ENCODE assay signal across 34 cellular contexts in the genomic region with DNA sequence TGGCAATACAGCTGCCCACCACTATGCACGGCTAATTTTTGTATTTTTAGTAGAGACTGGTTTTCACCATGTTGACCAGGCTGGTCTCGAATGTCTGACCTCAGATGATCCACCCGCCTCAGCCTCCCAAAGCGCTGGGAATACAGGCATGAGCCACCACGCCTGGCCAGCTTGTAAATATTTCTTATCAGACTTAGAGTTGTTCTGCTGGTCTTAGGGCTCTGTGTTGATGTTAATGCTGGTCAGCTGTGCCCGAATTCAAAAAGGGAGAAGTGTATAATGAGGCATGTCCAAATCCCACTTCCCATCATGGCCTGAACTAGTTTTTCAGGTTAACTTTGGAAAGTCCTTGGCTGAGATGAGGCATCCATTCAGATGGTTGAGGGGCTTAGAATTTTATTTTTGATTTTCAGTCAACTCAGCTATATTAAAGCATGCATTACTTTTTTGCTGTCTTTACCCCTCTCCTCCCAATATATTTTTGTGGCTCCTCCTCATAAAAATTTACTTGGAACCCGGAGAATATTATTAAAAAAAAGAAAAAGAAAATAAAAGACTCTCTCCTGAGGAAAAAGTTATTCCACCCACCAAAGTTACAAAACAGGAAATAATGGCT.
"Had no signal": no experiment of that assay in that cellular context is flagged by ENCODE, and none has a peak within 500 bp of the region (broad histone marks: within the 10 kb centered on the region; RNA-seq: fewer than 3 reads in every experiment).

No MANE protein-coding gene starts in this region.

- H3K27ac ChIP-seq: adrenal gland, body of pancreas, esophagus muscularis mucosa, gastroesophageal sphincter, heart right ventricle had no signal

- H3K36me3 ChIP-seq: adrenal gland, esophagus muscularis mucosa, gastroesophageal sphincter, heart right ventricle had no signal

- ATAC-seq: activated CD4-positive, alpha-beta T cell treated with anti-CD3 and anti-CD28 coated beads for 36 hours; activated CD8-positive, alpha-beta memory T cell treated with anti-CD3 and anti-CD28 coated beads, Interleukin-2, amount 10 ng/mL, durations not matched to agents 7 days and 5 days; activated CD8-positive, alpha-beta T cell treated with anti-CD3 and anti-CD28 coated beads, Interleukin-2, amount 10 ng/mL, durations not matched to agents 7 days and 5 days; activated naive CD8-positive, alpha-beta T cell treated with anti-CD3 and anti-CD28 coated beads, Interleukin-2, amount 50 U/mL, for 24 hours; body of pancreas; effector memory CD8-positive, alpha-beta T cell; gastroesophageal sphincter; heart right ventricle had no signal

- DNase-seq: activated CD4-positive, alpha-beta memory T cell treated with anti-CD3 and anti-CD28 coated beads for 36 hours; activated CD4-positive, alpha-beta T cell treated with anti-CD3 and anti-CD28 coated beads for 36 hours; activated CD4-positive, alpha-beta T cell treated with anti-CD3 and anti-CD28 coated beads, Interleukin-2, amount 10 ng/mL, durations not matched to agents 24 days and 14 days; activated CD4-positive, CD25-positive, alpha-beta regulatory T cell; activated CD4-positive, CD25-positive, alpha-beta regulatory T cell treated with anti-CD3 and anti-CD28 coated beads, Interleukin-2, amount 50 U/mL, for 72 hours; activated CD8-positive, alpha-beta memory T cell treated with anti-CD3 and anti-CD28 coated beads, Interleukin-2, amount 10 ng/mL, durations not matched to agents 7 days and 5 days; activated CD8-positive, alpha-beta memory T cell treated with anti-CD3 and anti-CD28 coated beads, Interleukin-2, amount 50 U/mL, for 4 hours; activated CD8-positive, alpha-beta T cell treated with anti-CD3 and anti-CD28 coated beads, Interleukin-2, amount 10 ng/mL, durations not matched to agents 7 days and 5 days; activated effector memory CD4-positive, alpha-beta T cell treated with anti-CD3 and anti-CD28 coated beads, Interleukin-2, amount 50 U/mL, for 16 hours; activated naive CD4-positive, alpha-beta T cell treated with anti-CD3 and anti-CD28 coated beads for 36 hours; activated naive CD8-positive, alpha-beta T cell treated with anti-CD3 and anti-CD28 coated beads for 36 hours; activated naive CD8-positive, alpha-beta T cell treated with anti-CD3 and anti-CD28 coated beads, Interleukin-2, amount 50 U/mL, for 24 hours; activated T-cell treated with anti-CD3 and anti-CD28 coated beads, Interleukin-2, amount 50 U/mL, for 1 hour; activated T-cell treated with anti-CD3 and anti-CD28 coated beads, Interleukin-2, amount 50 U/mL, for 48 hours; adrenal gland; amygdala; aorta; body of pancreas; caudate nucleus; cortex of kidney; dermis blood vessel endothelial cell; effector CD4-positive, alpha-beta T cell; effector memory CD8-positive, alpha-beta T cell; erythroblast; foreskin melanocyte; heart right ventricle; T-helper 9 cell had no signal

- H3K36me3 Mint-ChIP-seq: activated CD4-positive, alpha-beta memory T cell treated with anti-CD3 and anti-CD28 coated beads for 36 hours; activated CD8-positive, alpha-beta memory T cell treated with anti-CD3 and anti-CD28 coated beads, Interleukin-2, amount 10 ng/mL, durations not matched to agents 7 days and 5 days; activated naive CD4-positive, alpha-beta T cell treated with anti-CD3 and anti-CD28 coated beads, Interleukin-2, amount 50 U/mL, for 24 hours; activated naive CD8-positive, alpha-beta T cell treated with anti-CD3 and anti-CD28 coated beads for 36 hours had no signal

- H3K27me3 ChIP-seq: adrenal gland, body of pancreas, esophagus muscularis mucosa, gastroesophageal sphincter, heart right ventricle had no signal

- H3K4me3 ChIP-seq: adrenal gland, body of pancreas, esophagus muscularis mucosa, gastroesophageal sphincter, heart right ventricle had no signal

- H3K27ac Mint-ChIP-seq: activated CD4-positive, alpha-beta memory T cell treated with anti-CD3 and anti-CD28 coated beads for 36 hours; activated CD4-positive, alpha-beta T cell treated with anti-CD3 and anti-CD28 coated beads for 36 hours; activated CD4-positive, alpha-beta T cell treated with anti-CD3 and anti-CD28 coated beads, Interleukin-2, amount 10 ng/mL, durations not matched to agents 24 days and 14 days; activated CD8-positive, alpha-beta memory T cell treated with anti-CD3 and anti-CD28 coated beads, Interleukin-2, amount 10 ng/mL, durations not matched to agents 7 days and 5 days; activated CD8-positive, alpha-beta T cell treated with anti-CD3 and anti-CD28 coated beads, Interleukin-2, amount 10 ng/mL, durations not matched to agents 7 days and 5 days; activated naive CD4-positive, alpha-beta T cell treated with anti-CD3 and anti-CD28 coated beads for 36 hours; activated naive CD4-positive, alpha-beta T cell treated with anti-CD3 and anti-CD28 coated beads, Interleukin-2, amount 50 U/mL, for 24 hours; activated naive CD8-positive, alpha-beta T cell treated with anti-CD3 and anti-CD28 coated beads for 36 hours; activated naive CD8-positive, alpha-beta T cell treated with anti-CD3 and anti-CD28 coated beads, Interleukin-2, amount 50 U/mL, for 24 hours; activated T-helper 1 cell treated with anti-CD3 and anti-CD28 coated beads, Interleukin-12 subunit alpha, Interleukin-12 subunit beta, Interleukin-2, Interleukin-4 antibody, amounts not matched to agents 30 ng/mL and 10 ng/mL and 1 ng/mL, durations not matched to agents 14 hours and 24 hours and 36 hours; activated T-helper 2 cell treated with anti-CD3 and anti-CD28 coated beads, Interferon-gamma antibody, Interleukin-2, Interleukin-4, amounts not matched to agents 10 μg/mL and 5 μg/mL and 100 μg/mL, durations not matched to agents 14 hours and 24 hours and 36 hours; T-helper 1 cell treated with Interleukin-12 subunit alpha and Interleukin-12 subunit beta and Interleukin-4 antibody, amounts not matched to agents 30 μg/mL and 1 μg/mL, for 36 hours had no signal

- H3K9me3 Mint-ChIP-seq: activated CD4-positive, alpha-beta memory T cell treated with anti-CD3 and anti-CD28 coated beads for 36 hours; activated CD4-positive, alpha-beta T cell treated with anti-CD3 and anti-CD28 coated beads, Interleukin-2, amount 10 ng/mL, durations not matched to agents 24 days and 14 days; activated naive CD4-positive, alpha-beta T cell treated with anti-CD3 and anti-CD28 coated beads for 36 hours; activated naive CD4-positive, alpha-beta T cell treated with anti-CD3 and anti-CD28 coated beads, Interleukin-2, amount 50 U/mL, for 24 hours; activated naive CD8-positive, alpha-beta T cell treated with anti-CD3 and anti-CD28 coated beads for 36 hours; activated naive CD8-positive, alpha-beta T cell treated with anti-CD3 and anti-CD28 coated beads, Interleukin-2, amount 50 U/mL, for 24 hours; activated T-helper 1 cell treated with anti-CD3 and anti-CD28 coated beads, Interleukin-12 subunit alpha, Interleukin-12 subunit beta, Interleukin-2, Interleukin-4 antibody, amounts not matched to agents 30 ng/mL and 10 ng/mL and 1 ng/mL, durations not matched to agents 14 hours and 24 hours and 36 hours; activated T-helper 2 cell treated with anti-CD3 and anti-CD28 coated beads, Interferon-gamma antibody, Interleukin-2, Interleukin-4, amounts not matched to agents 10 μg/mL and 5 μg/mL and 100 μg/mL, durations not matched to agents 14 hours and 24 hours and 36 hours; effector memory CD8-positive, alpha-beta T cell; T-helper 1 cell treated with Interleukin-12 subunit alpha and Interleukin-12 subunit beta and Interleukin-4 antibody, amounts not matched to agents 30 μg/mL and 1 μg/mL, for 36 hours had no signal

- H3K4me3 Mint-ChIP-seq: activated CD4-positive, alpha-beta memory T cell treated with anti-CD3 and anti-CD28 coated beads for 36 hours; activated CD4-positive, alpha-beta T cell treated with anti-CD3 and anti-CD28 coated beads for 36 hours; activated CD4-positive, alpha-beta T cell treated with anti-CD3 and anti-CD28 coated beads, Interleukin-2, amount 10 ng/mL, durations not matched to agents 24 days and 14 days; activated CD8-positive, alpha-beta memory T cell treated with anti-CD3 and anti-CD28 coated beads, Interleukin-2, amount 10 ng/mL, durations not matched to agents 7 days and 5 days; activated CD8-positive, alpha-beta T cell treated with anti-CD3 and anti-CD28 coated beads, Interleukin-2, amount 10 ng/mL, durations not matched to agents 7 days and 5 days; activated naive CD4-positive, alpha-beta T cell treated with anti-CD3 and anti-CD28 coated beads for 36 hours; activated naive CD4-positive, alpha-beta T cell treated with anti-CD3 and anti-CD28 coated beads, Interleukin-2, amount 50 U/mL, for 24 hours; activated naive CD8-positive, alpha-beta T cell treated with anti-CD3 and anti-CD28 coated beads for 36 hours; activated naive CD8-positive, alpha-beta T cell treated with anti-CD3 and anti-CD28 coated beads, Interleukin-2, amount 50 U/mL, for 24 hours; activated T-helper 1 cell treated with anti-CD3 and anti-CD28 coated beads, Interleukin-12 subunit alpha, Interleukin-12 subunit beta, Interleukin-2, Interleukin-4 antibody, amounts not matched to agents 30 ng/mL and 10 ng/mL and 1 ng/mL, durations not matched to agents 14 hours and 24 hours and 36 hours; effector memory CD8-positive, alpha-beta T cell; T-helper 1 cell treated with Interleukin-12 subunit alpha and Interleukin-12 subunit beta and Interleukin-4 antibody, amounts not matched to agents 30 μg/mL and 1 μg/mL, for 36 hours had no signal

- H3K9me3 ChIP-seq: adrenal gland, body of pancreas, esophagus muscularis mucosa, gastroesophageal sphincter, heart right ventricle had no signal

- H3K4me1 ChIP-seq: adrenal gland, body of pancreas, gastroesophageal sphincter had no signal

- FAIRE-seq: colon had no signal

- H3K27me3 Mint-ChIP-seq: activated CD4-positive, alpha-beta T cell treated with anti-CD3 and anti-CD28 coated beads for 36 hours; activated naive CD8-positive, alpha-beta T cell treated with anti-CD3 and anti-CD28 coated beads, Interleukin-2, amount 50 U/mL, for 24 hours; effector memory CD8-positive, alpha-beta T cell had no signal
